Comparison of ENCODE assay signal across 9 cellular contexts in the genomic region with DNA sequence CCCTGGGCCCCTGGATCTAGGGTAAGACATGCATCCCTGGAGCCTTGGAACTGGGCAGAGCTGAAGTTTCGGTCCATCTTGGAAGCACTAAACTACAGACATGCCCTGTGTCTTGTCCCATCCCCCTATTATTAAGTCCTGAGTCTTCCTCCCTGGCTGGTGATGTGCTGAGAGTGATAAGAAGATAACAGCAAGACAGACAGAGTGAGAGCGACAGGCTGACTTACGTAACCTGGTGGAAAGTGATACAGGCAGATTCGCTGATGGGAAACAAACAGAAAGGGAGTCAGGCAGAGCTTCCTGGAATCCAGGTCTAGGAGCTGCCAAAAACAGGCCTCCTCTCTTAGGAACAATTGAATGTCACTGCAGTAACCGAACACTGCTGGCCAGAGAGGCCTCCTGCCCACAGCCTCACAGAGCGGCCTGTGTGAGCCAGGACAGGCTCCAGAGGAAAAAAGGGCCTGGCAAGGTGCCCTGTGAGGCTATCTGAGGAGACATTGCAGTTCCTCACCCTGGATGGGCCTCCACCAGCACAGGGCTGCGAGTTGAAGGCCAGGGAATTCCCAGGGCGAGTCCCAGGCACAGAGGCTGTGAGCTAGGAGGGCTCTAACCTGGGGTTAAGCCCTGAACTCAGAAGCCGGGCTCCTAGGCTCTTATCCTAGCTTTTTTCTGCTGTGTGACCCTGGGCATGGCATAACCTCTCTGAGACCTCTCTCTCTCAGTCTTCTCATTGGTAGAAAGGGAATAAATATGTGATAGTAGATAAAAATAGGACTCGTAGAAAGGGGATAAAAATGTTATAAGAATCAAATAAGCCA. TPM values are rescaled to one million over a fixed set of nuclear protein-coding genes. Genes with fewer than 3 reads are reported as not detected.
DNase-seq lines count a peak whose midpoint lies in the region; ATAC-seq and TF ChIP-seq lines count a peak whose summit lies in the region.
"Had no signal": no experiment of that assay in that cellular context is flagged by ENCODE, and none has a peak within 500 bp of the region (broad histone marks: within the 10 kb centered on the region; RNA-seq: fewer than 3 reads in every experiment).

No MANE protein-coding gene starts in this region.

- POLR2A ChIA-PET in activated CD4-positive, alpha-beta memory T cell treated with anti-CD3 and anti-CD28 coated beads, Interleukin-2, amount 10 ng/mL, durations not matched to agents 7 days and 5 days (lab: Charles Lee) = no interaction called here

- 49 to 54% methylated on average over 7 to 10 of the region's 10 CpGs for WGBS in esophagus squamous epithelium, 2 donors

- H3K27me3 ChIP-seq in esophagus squamous epithelium (no peaks in the 10 kb centered on the region), muscle layer of duodenum (ENCODE audit: low read depth, low read length) (no peaks in the 10 kb centered on the region)

- peaks cover 5 to 43% (median 13%) of the 10 kb centered on the region in 3 donors for H3K4me1 ChIP-seq in esophagus squamous epithelium
- peaks cover 5 to 11% of the 10 kb centered on the region in 2 donors for H3K4me1 ChIP-seq in muscle layer of duodenum (ENCODE audit: control insufficient read depth in 1 of 2, insufficient read depth in 2 of 2, low read length in 2 of 2)

- TF ChIP-seq CTCF in esophagus squamous epithelium (IDR thresholded peaks at IDR 0.05) = no peak

- no peak overlapping the region for H3K4me3 Mint-ChIP-seq in activated naive CD4-positive, alpha-beta T cell treated with anti-CD3 and anti-CD28 coated beads for 36 hours
- no peak overlapping the region for H3K4me3 Mint-ChIP-seq in activated CD4-positive, alpha-beta memory T cell treated with anti-CD3 and anti-CD28 coated beads, Interleukin-2, amount 10 ng/mL, durations not matched to agents 7 days and 5 days
- H3K4me3 Mint-ChIP-seq: activated naive CD4-positive, alpha-beta T cell treated with anti-CD3 and anti-CD28 coated beads, Interleukin-2, amount 50 U/mL, for 24 hours had no signal

- H3K4me3 ChIP-seq in esophagus squamous epithelium = no peak overlapping the region
- H3K4me3 ChIP-seq in muscle layer of duodenum (ENCODE audit: low read depth in 1 of 2, low read length in 2 of 2) = no peak overlapping the region

- DNase-seq in activated naive CD4-positive, alpha-beta T cell treated with anti-CD3 and anti-CD28 coated beads for 36 hours = peak; percentile 14
- DNase-seq in activated naive CD4-positive, alpha-beta T cell (lab: John Stamatoyannopoulos, UW) = no peak
- DNase-seq in esophagus squamous epithelium (lab: John Stamatoyannopoulos, UW) = no peak
- DNase-seq in DMS 273 treated with DMSO at 0.1 percent for 48 hours (lab: John Stamatoyannopoulos, UW) = no peak
- no peak for DNase-seq in activated CD4-positive, alpha-beta memory T cell treated with anti-CD3 and anti-CD28 coated beads, Interleukin-2, amount 10 ng/mL, durations not matched to agents 7 days and 5 days
- DNase-seq in stimulated activated CD4-positive, alpha-beta T cell treated with anti-CD3 and anti-CD28 coated beads, Interleukin-4, amount 100 ng/mL, for 24 hours = no peak

- H3K36me3 Mint-ChIP-seq in activated naive CD4-positive, alpha-beta T cell treated with anti-CD3 and anti-CD28 coated beads for 36 hours (ENCODE audit: low read depth) = no peaks in the 10 kb centered on the region
- H3K36me3 Mint-ChIP-seq in activated CD4-positive, alpha-beta memory T cell treated with anti-CD3 and anti-CD28 coated beads, Interleukin-2, amount 10 ng/mL, durations not matched to agents 7 days and 5 days (ENCODE audit: low read depth) = no peaks in the 10 kb centered on the region
- H3K36me3 Mint-ChIP-seq: activated naive CD4-positive, alpha-beta T cell treated with anti-CD3 and anti-CD28 coated beads, Interleukin-2, amount 50 U/mL, for 24 hours had no signal

- intact Hi-C loops in activated naive CD4-positive, alpha-beta T cell treated with anti-CD3 and anti-CD28 coated beads for 36 hours (cut with micrococcal nuclease) = no loop called here
- intact Hi-C loops in esophagus squamous epithelium (cut with DNase I) = no loop called here

- CTCF ChIA-PET in activated naive CD4-positive, alpha-beta T cell treated with anti-CD3 and anti-CD28 coated beads for 36 hours (lab: Charles Lee) = no interaction called here
- CTCF ChIA-PET in activated CD4-positive, alpha-beta memory T cell treated with anti-CD3 and anti-CD28 coated beads, Interleukin-2, amount 10 ng/mL, durations not matched to agents 7 days and 5 days (lab: Charles Lee) = interaction anchor here (0.6 kb wide), 1 partner anchor 115 kb away, joined by 3 read pairs; no protein-coding TSS in a partner anchor

- H3K27ac Mint-ChIP-seq in activated naive CD4-positive, alpha-beta T cell treated with anti-CD3 and anti-CD28 coated beads for 36 hours = no peak overlapping the region
- H3K27ac Mint-ChIP-seq in activated CD4-positive, alpha-beta memory T cell treated with anti-CD3 and anti-CD28 coated beads, Interleukin-2, amount 10 ng/mL, durations not matched to agents 7 days and 5 days = no peak overlapping the region
- H3K27ac Mint-ChIP-seq: activated naive CD4-positive, alpha-beta T cell treated with anti-CD3 and anti-CD28 coated beads, Interleukin-2, amount 50 U/mL, for 24 hours had no signal

- ATAC-seq in GM19328 (IDR thresholded peaks at IDR 0.05; ENCODE audit: unreplicated experiment) = no peak

- peaks cover 8% of the 10 kb centered on the region for H3K27me3 Mint-ChIP-seq in activated naive CD4-positive, alpha-beta T cell treated with anti-CD3 and anti-CD28 coated beads for 36 hours (ENCODE audit: low read depth)
- peaks cover 21% of the 10 kb centered on the region for H3K27me3 Mint-ChIP-seq in activated CD4-positive, alpha-beta memory T cell treated with anti-CD3 and anti-CD28 coated beads, Interleukin-2, amount 10 ng/mL, durations not matched to agents 7 days and 5 days

- no peak for TF ChIP-seq POLR2A in esophagus squamous epithelium (IDR thresholded peaks at IDR 0.05)

- no peaks in the 10 kb centered on the region for H3K9me3 ChIP-seq in esophagus squamous epithelium
- H3K9me3 ChIP-seq in muscle layer of duodenum (ENCODE audit: control insufficient read depth in 1 of 2, low read length in 2 of 2) = no peaks in the 10 kb centered on the region

- peaks cover 5% of the 10 kb centered on the region for H3K4me1 Mint-ChIP-seq in activated naive CD4-positive, alpha-beta T cell treated with anti-CD3 and anti-CD28 coated beads for 36 hours (ENCODE audit: low read depth)
- peaks cover 9% of the 10 kb centered on the region for H3K4me1 Mint-ChIP-seq in activated CD4-positive, alpha-beta memory T cell treated with anti-CD3 and anti-CD28 coated beads, Interleukin-2, amount 10 ng/mL, durations not matched to agents 7 days and 5 days

- H3K27ac ChIP-seq in esophagus squamous epithelium (peak overlapping the region; percentile 55 to 81 (median 71)), muscle layer of duodenum (ENCODE audit: low read length) (peak overlapping the region; percentile 90)

- no peaks in the 10 kb centered on the region for H3K9me3 Mint-ChIP-seq in activated naive CD4-positive, alpha-beta T cell treated with anti-CD3 and anti-CD28 coated beads for 36 hours
- no peaks in the 10 kb centered on the region for H3K9me3 Mint-ChIP-seq in activated CD4-positive, alpha-beta memory T cell treated with anti-CD3 and anti-CD28 coated beads, Interleukin-2, amount 10 ng/mL, durations not matched to agents 7 days and 5 days
- H3K9me3 Mint-ChIP-seq: activated naive CD4-positive, alpha-beta T cell treated with anti-CD3 and anti-CD28 coated beads, Interleukin-2, amount 50 U/mL, for 24 hours had no signal

- H3K36me3 ChIP-seq in esophagus squamous epithelium (no peaks in the 10 kb centered on the region), muscle layer of duodenum (ENCODE audit: control insufficient read depth in 1 of 2, insufficient read depth in 2 of 2, low read length in 2 of 2) (no peaks in the 10 kb centered on the region)

RNA-seq across cellular contexts. Expression of gene B4GALT5, which starts 34.2 kb away (rescaled TPM):
- 10 to 100 TPM; 18.6 to 19.0 TPM for total RNA-seq in activated naive CD4-positive, alpha-beta T cell treated with anti-CD3 and anti-CD28 coated beads for 36 hours
- 10 to 100 TPM; 24.1 to 34.2 (median 25.7) TPM for total RNA-seq in esophagus squamous epithelium
- total RNA-seq in activated CD4-positive, alpha-beta memory T cell treated with anti-CD3 and anti-CD28 coated beads, Interleukin-2, amount 10 ng/mL, durations not matched to agents 7 days and 5 days = 10 to 100 TPM; 21.6 to 22.4 TPM
